ENCODE assay signal across 14 cellular contexts in the genomic region with DNA sequence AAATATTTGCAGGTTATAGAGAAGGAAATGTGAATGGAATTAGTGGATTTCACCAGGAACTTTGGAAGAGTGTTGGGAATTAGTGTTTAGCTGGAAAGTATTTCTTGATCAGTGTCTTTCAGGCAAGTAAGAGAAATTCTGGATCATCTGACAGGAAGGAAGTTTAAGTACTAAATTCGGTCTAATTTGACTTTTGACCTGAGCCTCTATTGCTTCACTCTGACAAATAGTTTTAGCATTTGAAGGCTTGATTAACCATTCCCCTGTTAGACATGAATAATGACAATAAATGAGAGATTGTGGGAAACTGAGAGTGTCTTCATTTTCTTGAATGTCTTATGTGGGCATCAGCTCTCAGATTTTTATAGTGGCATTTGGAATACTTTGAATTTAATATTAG. TPM values are rescaled to one million over a fixed set of nuclear protein-coding genes. Genes with fewer than 3 reads are reported as not detected.
DNase-seq lines count a peak whose midpoint lies in the region; ATAC-seq, FAIRE-seq and TF ChIP-seq lines count a peak whose summit lies in the region.
"Had no signal": no experiment of that assay in that cellular context is flagged by ENCODE, and none has a peak within 500 bp of the region (broad histone marks: within the 10 kb centered on the region; RNA-seq: fewer than 3 reads in every experiment).

No MANE protein-coding gene starts in this region.

- H3K9ac ChIP-seq in colonic mucosa (ENCODE audit: low read depth in 2 of 2, low read length in 2 of 2): no peak overlapping the region

- TSS peak; percentile 1 for BruUV-seq in Panc1 (replicated peaks; lab: Mats Ljungman, UMichigan)

- CTCF ChIA-PET in activated CD8-positive, alpha-beta memory T cell treated with anti-CD3 and anti-CD28 coated beads, Interleukin-2, amount 10 ng/mL, durations not matched to agents 7 days and 5 days (lab: Charles Lee): no interaction called here
- CTCF ChIA-PET in Panc1 (lab: Charles Lee): no interaction called here

- TF ChIP-seq CTCF in Panc1 (IDR thresholded peaks at IDR 0.05) (no peak), colonic mucosa (IDR thresholded peaks at IDR 0.05) (no peak), glutamatergic neuron (IDR thresholded peaks at IDR 0.05; ENCODE audit: partially characterized antibody, unreplicated experiment) (no peak)

- H3K4me3 ChIP-seq in Panc1 (ENCODE audit: low read depth in 2 of 2, low read length in 2 of 2) (no peak overlapping the region), small intestine (ENCODE audit: low read depth in 1 of 2, low read length in 2 of 2) (no peak overlapping the region), colonic mucosa (no peak overlapping the region)
- H3K4me3 ChIP-seq: esophagus squamous epithelium, upper lobe of right lung had no signal

- H3K27me3 ChIP-seq in Panc1 (ENCODE audit: control insufficient read depth, insufficient read depth, low read length) (no peaks in the 10 kb centered on the region), small intestine (ENCODE audit: control insufficient read depth in 2 of 2, insufficient read depth in 2 of 2, low read length in 2 of 2) (no peaks in the 10 kb centered on the region), colonic mucosa (no peaks in the 10 kb centered on the region)
- H3K27me3 ChIP-seq: esophagus squamous epithelium, upper lobe of right lung had no signal

- H3K27me3 Mint-ChIP-seq in activated CD8-positive, alpha-beta memory T cell treated with anti-CD3 and anti-CD28 coated beads, Interleukin-2, amount 10 ng/mL, durations not matched to agents 7 days and 5 days: no peaks in the 10 kb centered on the region
- H3K27me3 Mint-ChIP-seq in glutamatergic neuron (ENCODE audit: unreplicated experiment): no peaks in the 10 kb centered on the region

- DNase-seq in activated CD8-positive, alpha-beta memory T cell treated with anti-CD3 and anti-CD28 coated beads, Interleukin-2, amount 10 ng/mL, durations not matched to agents 7 days and 5 days: no peak
- no peak for DNase-seq in activated CD8-positive, alpha-beta memory T cell treated with anti-CD3 and anti-CD28 coated beads for 24 hours
- DNase-seq in Panc1 (ENCODE audit: low read depth, low spot score): no peak
- DNase-seq in epithelial cell of prostate (ENCODE audit: low read depth, low spot score): no peak
- peak; percentile 41 for DNase-seq in small intestine
- DNase-seq in colonic mucosa: no peak
- DNase-seq in glutamatergic neuron: no peak
- DNase-seq: activated CD8-positive, alpha-beta memory T cell treated with anti-CD3 and anti-CD28 coated beads, Interleukin-2, amount 50 U/mL, for 4 hours; esophagus squamous epithelium; Kasumi-1; kidney; stimulated activated CD4-positive, alpha-beta T cell treated with anti-CD3 and anti-CD28 coated beads, Interleukin-12 subunit alpha, Interleukin-12 subunit beta, amount 100 ng/mL, for 4 hours; upper lobe of right lung had no signal

- peak overlapping the region; percentile 35 for H3K27ac Mint-ChIP-seq in activated CD8-positive, alpha-beta memory T cell treated with anti-CD3 and anti-CD28 coated beads, Interleukin-2, amount 10 ng/mL, durations not matched to agents 7 days and 5 days
- H3K27ac Mint-ChIP-seq in glutamatergic neuron (ENCODE audit: unreplicated experiment): no peak overlapping the region

- no peak overlapping the region for H3K4me3 Mint-ChIP-seq in activated CD8-positive, alpha-beta memory T cell treated with anti-CD3 and anti-CD28 coated beads, Interleukin-2, amount 10 ng/mL, durations not matched to agents 7 days and 5 days
- H3K4me3 Mint-ChIP-seq in glutamatergic neuron (ENCODE audit: unreplicated experiment): no peak overlapping the region

- 0 to 6% (median 6%) methylated on average over 1 of the region's 1 CpG for WGBS in small intestine, 3 donors

- no peaks in the 10 kb centered on the region for H3K9me3 Mint-ChIP-seq in activated CD8-positive, alpha-beta memory T cell treated with anti-CD3 and anti-CD28 coated beads, Interleukin-2, amount 10 ng/mL, durations not matched to agents 7 days and 5 days (ENCODE audit: low read depth)
- no peaks in the 10 kb centered on the region for H3K9me3 Mint-ChIP-seq in glutamatergic neuron (ENCODE audit: unreplicated experiment)

- H3K36me3 ChIP-seq in Panc1 (ENCODE audit: control insufficient read depth, insufficient read depth, low read length): peaks cover 15% of the 10 kb centered on the region; the same call in 1 of the 2 replicates
- peaks cover 2 to 3% of the 10 kb centered on the region in 2 donors for H3K36me3 ChIP-seq in small intestine (ENCODE audit: control insufficient read depth in 2 of 2, insufficient read depth in 2 of 2, low read length in 2 of 2)
- H3K36me3 ChIP-seq in colonic mucosa: peaks cover 5% of the 10 kb centered on the region

- peaks cover 37% of the 10 kb centered on the region for H3K36me3 Mint-ChIP-seq in activated CD8-positive, alpha-beta memory T cell treated with anti-CD3 and anti-CD28 coated beads, Interleukin-2, amount 10 ng/mL, durations not matched to agents 7 days and 5 days
- H3K36me3 Mint-ChIP-seq in glutamatergic neuron (ENCODE audit: unreplicated experiment): no peaks in the 10 kb centered on the region

- no peak overlapping the region for H3K27ac ChIP-seq in Panc1 (ENCODE audit: low read length)
- peak overlapping the region; percentile 0 for H3K27ac ChIP-seq in epithelial cell of prostate
- H3K27ac ChIP-seq in small intestine (ENCODE audit: low read depth in 1 of 2, low read length in 1 of 2): peak overlapping the region in 1 of 2 donors; percentile 11
- no peak overlapping the region for H3K27ac ChIP-seq in colonic mucosa
- H3K27ac ChIP-seq: esophagus squamous epithelium, upper lobe of right lung had no signal

- peaks cover 49% of the 10 kb centered on the region for H3K4me1 Mint-ChIP-seq in activated CD8-positive, alpha-beta memory T cell treated with anti-CD3 and anti-CD28 coated beads, Interleukin-2, amount 10 ng/mL, durations not matched to agents 7 days and 5 days
- H3K4me1 Mint-ChIP-seq in glutamatergic neuron (ENCODE audit: low read depth, unreplicated experiment): peaks cover 2% of the 10 kb centered on the region

- H3K9me3 ChIP-seq in Panc1 (ENCODE audit: control insufficient read depth, insufficient read depth, low read depth, low read length): no peaks in the 10 kb centered on the region
- no peaks in the 10 kb centered on the region for H3K9me3 ChIP-seq in small intestine (ENCODE audit: control insufficient read depth, low read depth)
- no peaks in the 10 kb centered on the region for H3K9me3 ChIP-seq in colonic mucosa
- H3K9me3 ChIP-seq: esophagus squamous epithelium, upper lobe of right lung had no signal

- POLR2A ChIA-PET in Panc1 (lab: Charles Lee): no interaction called here

- H3K4me1 ChIP-seq in Panc1 (ENCODE audit: control insufficient read depth, insufficient read depth, low read length): no peaks in the 10 kb centered on the region; the same call in 1 of the 2 replicates
- H3K4me1 ChIP-seq in small intestine (ENCODE audit: control insufficient read depth in 2 of 2, insufficient read depth in 1 of 2, low read depth in 1 of 2, low read length in 1 of 2): peaks cover 0 to 2% of the 10 kb centered on the region in 2 donors
- H3K4me1 ChIP-seq in colonic mucosa: no peaks in the 10 kb centered on the region

- no peak for FAIRE-seq in small intestine (lab: Jason Lieb, UNC)
- FAIRE-seq: kidney had no signal

- no peak for ATAC-seq in activated CD8-positive, alpha-beta memory T cell treated with anti-CD3 and anti-CD28 coated beads, Interleukin-2, amount 10 ng/mL, durations not matched to agents 7 days and 5 days
- ATAC-seq in Panc1 (no peak), HG03159 (IDR thresholded peaks at IDR 0.05; ENCODE audit: unreplicated experiment) (no peak)
- ATAC-seq: upper lobe of right lung had no signal

- in situ Hi-C loops in Panc1 (cut with HindIII; ENCODE audit: low pct_unique_long_range_greater_than_20kb, low sequenced_read_pairs): no loop called here

- intact Hi-C loops in Panc1 (cut with micrococcal nuclease; ENCODE audit: unreplicated experiment) (no loop called here), colonic mucosa (cut with DNase I) (no loop called here)

RNA-seq across cellular contexts. Expression of a gene that starts 16.0 kb away (rescaled TPM):
- total RNA-seq in activated CD8-positive, alpha-beta memory T cell treated with anti-CD3 and anti-CD28 coated beads, Interleukin-2, amount 10 ng/mL, durations not matched to agents 7 days and 5 days: 10 to 100 TPM; 41.1 to 48.8 TPM
- total RNA-seq in Panc1 (2021; ENCODE audit: unreplicated experiment): 29.6 TPM
- polyA plus RNA-seq in Panc1 (2012; ENCODE audit: insufficient read length): 14.1 TPM
- 10 to 100 TPM in 1 of 3 donors, 1 to 10 TPM in 2; 5.4 to 10.1 (median 8.5) TPM for polyA plus RNA-seq in small intestine
- total RNA-seq in colonic mucosa: 10 to 100 TPM; 26.3 to 38.7 TPM
- total RNA-seq in glutamatergic neuron (ENCODE audit: unreplicated experiment): 70.0 TPM
